6 cellular contexts compared by ENCODE assay signal in genomic region chr10:47112612-47113011, GRCh38.
"Had no signal": no experiment of that assay in that cellular context is flagged by ENCODE, and none has a peak within 500 bp of the region (broad histone marks: within the 10 kb centered on the region; RNA-seq: fewer than 3 reads in every experiment).

No MANE protein-coding gene starts in this region.

- H3K4me3 ChIP-seq: GM23338 had no signal

- H3K36me3 Mint-ChIP-seq: IgD-negative memory B cell had no signal

- ATAC-seq: GM23338, HepG2 had no signal

- H3K27ac Mint-ChIP-seq: GM23338, H9, IgD-negative memory B cell had no signal

- DNase-seq: H9, HCEC 1CT had no signal

- H3K4me3 Mint-ChIP-seq: GM23338, H9, IgD-negative memory B cell had no signal

- H3K9me3 Mint-ChIP-seq: H9, IgD-negative memory B cell had no signal

- H3K27ac ChIP-seq: HL-60 had no signal
